16 cellular contexts compared by ENCODE assay signal in genomic region chr2:120984452-120985173, GRCh38.
DNase-seq lines count a peak whose midpoint lies in the region; ATAC-seq and TF ChIP-seq lines count a peak whose summit lies in the region.
"Had no signal": no experiment of that assay in that cellular context is flagged by ENCODE, and none has a peak within 500 bp of the region (broad histone marks: within the 10 kb centered on the region; RNA-seq: fewer than 3 reads in every experiment).

No MANE protein-coding gene starts in this region.

- no peak for DNase-seq in natural killer cell treated with Interleukin-12 subunit alpha and Interleukin-12 subunit beta and Interleukin-15 and Interleukin-18, amount 100 ng/mL, for 72 hours (ENCODE audit: low spot score)
- DNase-seq in natural killer cell = no peak
- DNase-seq in SJCRH30 = no peak
- peak; percentile 6 for DNase-seq in glutamatergic neuron
- DNase-seq in spleen = peak; percentile 72
- no peak for DNase-seq in activated CD4-positive, alpha-beta T cell treated with anti-CD3 and anti-CD28 coated beads for 1 hour
- DNase-seq in T-helper 1 cell = no peak
- no peak for DNase-seq in NCI-H1417 (lab: John Stamatoyannopoulos, UW)
- DNase-seq: C1 segment of cervical spinal cord; CD8-positive, alpha-beta T cell; DND-41; GDM1; HCEC 1CT; HFFc6 had no signal

- H3K27me3 Mint-ChIP-seq in natural killer cell treated with Interleukin-12 subunit alpha and Interleukin-12 subunit beta and Interleukin-15 and Interleukin-18, amount 100 ng/mL, for 72 hours = peaks cover 0 to 2% of the 10 kb centered on the region in 2 donors
- no peaks in the 10 kb centered on the region for H3K27me3 Mint-ChIP-seq in natural killer cell (ENCODE audit: low read depth in 2 of 2)
- H3K27me3 Mint-ChIP-seq in glutamatergic neuron (ENCODE audit: unreplicated experiment) = peaks cover 8% of the 10 kb centered on the region
- H3K27me3 Mint-ChIP-seq: B cell had no signal

- no peak overlapping the region for H3K4me3 Mint-ChIP-seq in natural killer cell treated with Interleukin-12 subunit alpha and Interleukin-12 subunit beta and Interleukin-15 and Interleukin-18, amount 100 ng/mL, for 72 hours
- H3K4me3 Mint-ChIP-seq in natural killer cell = no peak overlapping the region
- H3K4me3 Mint-ChIP-seq in glutamatergic neuron (ENCODE audit: unreplicated experiment) = no peak overlapping the region
- H3K4me3 Mint-ChIP-seq: B cell; CD8-positive, alpha-beta T cell; HFFc6 had no signal

- H3K9me3 ChIP-seq in SJCRH30 (replicated peaks) (0 out of 2 replicates have a peak, but pooled peaks cover 2% of the 10 kb centered on the region), spleen (peaks cover 0 to 4% (median 0%) of the 10 kb centered on the region in 8 donors)
- H3K9me3 ChIP-seq: Caco-2 had no signal

- no peak overlapping the region for H3K4me3 ChIP-seq in SJCRH30
- H3K4me3 ChIP-seq in spleen = no peak overlapping the region

- intact Hi-C loops in natural killer cell (cut with micrococcal nuclease) (no loop called here), spleen (cut with DNase I; ENCODE audit: low total_unique reads) (no loop called here)

- peak overlapping the region; percentile 75 for H3K27ac ChIP-seq in SJCRH30
- H3K27ac ChIP-seq in spleen = no peak overlapping the region

- TF ChIP-seq CTCF in natural killer cell (IDR thresholded peaks at IDR 0.05) (no peak), glutamatergic neuron (IDR thresholded peaks at IDR 0.05; ENCODE audit: partially characterized antibody, unreplicated experiment) (no peak), spleen (IDR thresholded peaks at IDR 0.05 in 8 of 11, conservative IDR thresholded peaks at IDR 0.05 in 3 of 11) (no peak)

- peaks cover 33% of the 10 kb centered on the region for H3K36me3 ChIP-seq in SJCRH30
- H3K36me3 ChIP-seq in spleen = peaks cover 0 to 18% (median 0%) of the 10 kb centered on the region in 6 donors

- no peaks in the 10 kb centered on the region for H3K36me3 Mint-ChIP-seq in natural killer cell treated with Interleukin-12 subunit alpha and Interleukin-12 subunit beta and Interleukin-15 and Interleukin-18, amount 100 ng/mL, for 72 hours
- H3K36me3 Mint-ChIP-seq in natural killer cell (no peaks in the 10 kb centered on the region), glutamatergic neuron (ENCODE audit: unreplicated experiment) (no peaks in the 10 kb centered on the region)
- H3K36me3 Mint-ChIP-seq: CD8-positive, alpha-beta T cell had no signal

- TF ChIP-seq POLR2A in spleen (IDR thresholded peaks at IDR 0.05) = no peak

- no peaks in the 10 kb centered on the region for H3K4me1 Mint-ChIP-seq in natural killer cell treated with Interleukin-12 subunit alpha and Interleukin-12 subunit beta and Interleukin-15 and Interleukin-18, amount 100 ng/mL, for 72 hours (ENCODE audit: low read depth in 2 of 2)
- no peaks in the 10 kb centered on the region for H3K4me1 Mint-ChIP-seq in natural killer cell
- peaks cover 5% of the 10 kb centered on the region for H3K4me1 Mint-ChIP-seq in glutamatergic neuron (ENCODE audit: low read depth, unreplicated experiment)
- H3K4me1 Mint-ChIP-seq: B cell had no signal

- ATAC-seq in natural killer cell treated with Interleukin-12 subunit alpha and Interleukin-12 subunit beta and Interleukin-15 and Interleukin-18, amount 100 ng/mL, for 72 hours = peak; percentile 3 to 22
- ATAC-seq in natural killer cell = no peak
- ATAC-seq: CD8-positive, alpha-beta T cell had no signal

- no peak overlapping the region for H3K27ac Mint-ChIP-seq in natural killer cell treated with Interleukin-12 subunit alpha and Interleukin-12 subunit beta and Interleukin-15 and Interleukin-18, amount 100 ng/mL, for 72 hours
- H3K27ac Mint-ChIP-seq in natural killer cell = no peak overlapping the region
- H3K27ac Mint-ChIP-seq in glutamatergic neuron (ENCODE audit: unreplicated experiment) = no peak overlapping the region
- H3K27ac Mint-ChIP-seq: B cell; CD8-positive, alpha-beta T cell; HFFc6 had no signal

- H3K4me1 ChIP-seq in SJCRH30 (peaks cover 41% of the 10 kb centered on the region), spleen (no peaks in the 10 kb centered on the region)
- H3K4me1 ChIP-seq: Caco-2 had no signal

- no peaks in the 10 kb centered on the region for H3K9me3 Mint-ChIP-seq in natural killer cell treated with Interleukin-12 subunit alpha and Interleukin-12 subunit beta and Interleukin-15 and Interleukin-18, amount 100 ng/mL, for 72 hours
- H3K9me3 Mint-ChIP-seq in natural killer cell (no peaks in the 10 kb centered on the region), glutamatergic neuron (ENCODE audit: unreplicated experiment) (peaks cover 2% of the 10 kb centered on the region)
- H3K9me3 Mint-ChIP-seq: CD8-positive, alpha-beta T cell; HFFc6 had no signal

- 93 to 97% (median 94%) methylated on average over 27 to 28 of the region's 28 CpGs for WGBS in spleen, 5 donors

- no peaks in the 10 kb centered on the region for H3K27me3 ChIP-seq in SJCRH30
- no peaks in the 10 kb centered on the region for H3K27me3 ChIP-seq in spleen (replicated peaks in 1 of 7)

Comparison
In these comparisons a context has a peak if more than half of its experiments do, and no peak if none do; other contexts are left out.
1. ATAC-seq: peak in natural killer cell treated with Interleukin-12 subunit alpha and Interleukin-12 subunit beta and Interleukin-15 and Interleukin-18, amount 100 ng/mL, for 72 hours (2 of 2); none in natural killer cell (0 of 3).
2. DNase-seq: peak in glutamatergic neuron (single experiment) and spleen (single experiment); none in natural killer cell treated with Interleukin-12 subunit alpha and Interleukin-12 subunit beta and Interleukin-15 and Interleukin-18, amount 100 ng/mL, for 72 hours (single experiment), natural killer cell (single experiment), SJCRH30 (0 of 2), activated CD4-positive, alpha-beta T cell treated with anti-CD3 and anti-CD28 coated beads for 1 hour (single experiment), T-helper 1 cell (0 of 5) and NCI-H1417 (0 of 3).